8 cellular contexts compared by ENCODE assay signal in genomic region chr11:8263769-8264410, GRCh38. TPM values are rescaled to one million over a fixed set of nuclear protein-coding genes. Genes with fewer than 3 reads are reported as not detected.
DNase-seq lines count a peak whose midpoint lies in the region; TF ChIP-seq lines count a peak whose summit lies in the region.

LMO1 (minus strand) TSS chr11:8263878; CDS start chr11:8263362, 516 bp downstream.

- TF ChIP-seq CTCF in AG09319 (IDR thresholded peaks at IDR 0.05; ENCODE audit: low read depth, low read length): peak; percentile 91
- TF ChIP-seq CTCF in epithelial cell of proximal tubule (conservative IDR thresholded peaks at IDR 0.05; ENCODE audit: low read depth, low read length): peak; percentile 92

- H3K4me3 ChIP-seq in epithelial cell of proximal tubule (ENCODE audit: low read depth, low read length): peak within 1 kb of the TSS; percentile 39
- H3K4me3 ChIP-seq in mucosa of rectum (ENCODE audit: low read length in 2 of 2): peak within 1 kb of the TSS; percentile 41 to 42

- no peaks in the 10 kb centered on the region for H3K36me3 ChIP-seq in mucosa of rectum (ENCODE audit: control insufficient read depth in 2 of 2, insufficient read depth in 2 of 2, low read length in 2 of 2)

- H3K9ac ChIP-seq in mucosa of rectum (ENCODE audit: low read depth in 1 of 2, low read length in 2 of 2): no peak within 1 kb of the TSS

- no peak within 1 kb of the TSS for H3K27ac ChIP-seq in mucosa of rectum (ENCODE audit: low read depth in 2 of 2, low read length in 2 of 2)

- peaks cover 0 to 6% of the 10 kb centered on the region in 2 donors for H3K4me1 ChIP-seq in mucosa of rectum (ENCODE audit: control insufficient read depth in 2 of 2, insufficient read depth in 2 of 2, low read length in 2 of 2)

- DNase-seq in AG09319 (ENCODE audit: extremely low read depth, low read depth) (peak; percentile 11), GM19238 (ENCODE audit: insufficient read length, low spot score) (peak; percentile 91), HT-29 (ENCODE audit: low spot score) (peak; percentile 78), NOMO-1 (lab: John Stamatoyannopoulos, UW; ENCODE audit: unreplicated experiment in 2 of 2) (peak; percentile 63 to 64), epithelial cell of proximal tubule (ENCODE audit: low read depth) (no peak)
- peak; percentile 39 for DNase-seq in activated CD8-positive, alpha-beta memory T cell treated with anti-CD3 and anti-CD28 coated beads, Interleukin-2, amount 50 U/mL, for 24 hours (ENCODE audit: extremely low read depth)
- DNase-seq in stimulated activated CD8-positive, alpha-beta memory T cell treated with anti-CD3 and anti-CD28 coated beads, Interleukin-4, amount 100 ng/mL, for 1 hour (ENCODE audit: low read depth in 2 of 2, low spot score in 1 of 2): peak; percentile 35 to 45

- H3K27me3 ChIP-seq in mucosa of rectum (ENCODE audit: control insufficient read depth in 2 of 2, insufficient read depth in 2 of 2, low read length in 2 of 2): peaks cover 55 to 58% of the 10 kb centered on the region in 2 donors

- no peaks in the 10 kb centered on the region for H3K9me3 ChIP-seq in mucosa of rectum (ENCODE audit: control insufficient read depth in 2 of 2, low read length in 2 of 2)

RNA-seq across cellular contexts. Expression of gene LMO1, which starts in this region (rescaled TPM):
- not detected in 2 replicates for total RNA-seq in HT-29 (2014; rRNA removed; shearing (Covaris generic))
- total RNA-seq in epithelial cell of proximal tubule: not detected in 2 replicates

Comparison
In these comparisons a context has a peak if more than half of its experiments do, and no peak if none do; other contexts are left out.
1. Peak in DNase-seq in HT-29; RNA of the gene not detected or under 1 TPM.